In the genomic region with DNA sequence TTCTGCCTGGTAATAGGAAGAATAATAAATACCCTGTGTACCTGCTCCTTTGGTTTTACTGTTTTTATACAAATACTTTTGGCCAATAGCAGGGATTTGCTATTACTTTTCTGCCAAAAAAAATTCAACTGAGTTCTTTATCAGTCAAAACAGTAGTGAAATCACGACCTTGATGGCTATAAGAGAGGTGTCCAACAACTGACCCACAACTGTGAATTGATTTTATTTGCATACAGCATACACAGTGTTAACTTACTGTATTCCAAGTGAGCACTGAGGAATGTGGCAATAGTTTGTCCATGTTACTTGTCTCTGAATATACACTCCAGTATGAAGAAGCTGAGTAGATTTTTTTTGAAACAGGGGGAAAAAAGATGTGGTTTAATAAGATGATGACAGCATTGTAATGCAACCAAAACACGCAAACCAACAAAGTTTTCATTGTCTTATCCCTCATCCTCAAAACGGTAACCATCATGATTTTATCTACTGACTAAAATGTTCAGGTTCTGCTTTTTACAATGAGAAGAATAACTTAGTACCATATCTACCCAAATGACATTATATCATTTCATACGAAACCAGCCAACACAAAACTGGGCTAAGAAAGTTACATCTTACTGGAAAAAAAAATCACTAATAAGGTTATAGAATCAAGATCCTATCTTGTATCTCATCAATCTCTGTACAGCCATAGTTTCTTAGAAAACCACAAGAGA, we compare ENCODE assay signal across 17 cellular contexts.
DNase-seq lines count a peak whose midpoint lies in the region; ATAC-seq and TF ChIP-seq lines count a peak whose summit lies in the region.
"Had no signal": no experiment of that assay in that cellular context is flagged by ENCODE, and none has a peak within 500 bp of the region (broad histone marks: within the 10 kb centered on the region; RNA-seq: fewer than 3 reads in every experiment).

No MANE protein-coding gene starts in this region.

- H3K27ac ChIP-seq in coronary artery, result no peak overlapping the region
- H3K27ac ChIP-seq: psoas muscle, RWPE1 had no signal

- no peaks in the 10 kb centered on the region for H3K9me3 Mint-ChIP-seq in activated T-cell treated with anti-CD3 and anti-CD28 coated beads, Interleukin-2, amount 50 U/mL, for 72 hours
- H3K9me3 Mint-ChIP-seq in activated naive CD8-positive, alpha-beta T cell treated with anti-CD3 and anti-CD28 coated beads, Interleukin-2, amount 10 ng/mL, durations not matched to agents 7 days and 5 days, result no peaks in the 10 kb centered on the region
- no peaks in the 10 kb centered on the region for H3K9me3 Mint-ChIP-seq in stimulated activated memory B cell treated with anti-CD40 and anti-IgM and Interleukin-4, amounts not matched to agents 10 μg/mL and 1 μg/mL and 100 μg/mL, for 72 hours

- peaks cover 52% of the 10 kb centered on the region for H3K4me1 Mint-ChIP-seq in activated T-cell treated with anti-CD3 and anti-CD28 coated beads, Interleukin-2, amount 50 U/mL, for 72 hours (ENCODE audit: low read depth)
- peaks cover 61% of the 10 kb centered on the region for H3K4me1 Mint-ChIP-seq in activated naive CD8-positive, alpha-beta T cell treated with anti-CD3 and anti-CD28 coated beads, Interleukin-2, amount 10 ng/mL, durations not matched to agents 7 days and 5 days
- peaks cover 28% of the 10 kb centered on the region for H3K4me1 Mint-ChIP-seq in stimulated activated memory B cell treated with anti-CD40 and anti-IgM and Interleukin-4, amounts not matched to agents 10 μg/mL and 1 μg/mL and 100 μg/mL, for 72 hours

- in situ Hi-C loops in KBM-7 (cut with MboI; ENCODE audit: low pct_unique_long_range_greater_than_20kb, low sequenced_read_pairs), result no loop called here

- no peaks in the 10 kb centered on the region for H3K36me3 ChIP-seq in MG63

- no peak for DNase-seq in activated T-cell treated with anti-CD3 and anti-CD28 coated beads, Interleukin-2, amount 50 U/mL, for 72 hours
- DNase-seq in activated T-cell treated with anti-CD3 and anti-CD28 coated beads, Interleukin-2, amount 50 U/mL, for 1 hour, result no peak
- DNase-seq in KBM-7, result peak; percentile 44
- DNase-seq in activated naive CD8-positive, alpha-beta T cell treated with anti-CD3 and anti-CD28 coated beads, Interleukin-2, amount 10 ng/mL, durations not matched to agents 7 days and 5 days, result no peak
- no peak for DNase-seq in NCI-H2227 treated with DMSO at 0.1 percent for 48 hours (lab: John Stamatoyannopoulos, UW)
- DNase-seq in MG63, result no peak
- DNase-seq in coronary artery (ENCODE audit: low spot score), result no peak
- DNase-seq: DMS 273 treated with DMSO at 0.1 percent for 48 hours; effector CD8-positive, alpha-beta T cell; foreskin melanocyte; NCI-H1436; psoas muscle; stimulated activated CD4-positive, alpha-beta T cell treated with anti-CD3 and anti-CD28 coated beads, Interleukin-1b, Interleukin-23, amount 100 ng/mL, for 48 hours; stimulated activated CD8-positive, alpha-beta memory T cell treated with anti-CD3 and anti-CD28 coated beads, Interleukin-4, amount 100 ng/mL, for 48 hours; upper lobe of left lung had no signal

- peak overlapping the region; percentile 85 for H3K27ac Mint-ChIP-seq in activated T-cell treated with anti-CD3 and anti-CD28 coated beads, Interleukin-2, amount 50 U/mL, for 72 hours
- H3K27ac Mint-ChIP-seq in activated naive CD8-positive, alpha-beta T cell treated with anti-CD3 and anti-CD28 coated beads, Interleukin-2, amount 10 ng/mL, durations not matched to agents 7 days and 5 days, result peak overlapping the region; percentile 62
- H3K27ac Mint-ChIP-seq in stimulated activated memory B cell treated with anti-CD40 and anti-IgM and Interleukin-4, amounts not matched to agents 10 μg/mL and 1 μg/mL and 100 μg/mL, for 72 hours, result peak overlapping the region; percentile 93

- TF ChIP-seq CTCF in coronary artery (IDR thresholded peaks at IDR 0.05), result no peak

- no peaks in the 10 kb centered on the region for H3K27me3 ChIP-seq in MG63
- H3K27me3 ChIP-seq: upper lobe of left lung had no signal

- no peak overlapping the region for H3K4me3 ChIP-seq in MG63
- H3K4me3 ChIP-seq in coronary artery, result no peak overlapping the region
- H3K4me3 ChIP-seq: psoas muscle, upper lobe of left lung had no signal

- H3K27me3 Mint-ChIP-seq in activated T-cell treated with anti-CD3 and anti-CD28 coated beads, Interleukin-2, amount 50 U/mL, for 72 hours (ENCODE audit: low read depth), result peaks cover 10% of the 10 kb centered on the region
- H3K27me3 Mint-ChIP-seq in activated naive CD8-positive, alpha-beta T cell treated with anti-CD3 and anti-CD28 coated beads, Interleukin-2, amount 10 ng/mL, durations not matched to agents 7 days and 5 days, result peaks cover 2% of the 10 kb centered on the region
- H3K27me3 Mint-ChIP-seq in stimulated activated memory B cell treated with anti-CD40 and anti-IgM and Interleukin-4, amounts not matched to agents 10 μg/mL and 1 μg/mL and 100 μg/mL, for 72 hours, result no peaks in the 10 kb centered on the region

- H3K9me3 ChIP-seq in MG63, result no peaks in the 10 kb centered on the region
- H3K9me3 ChIP-seq: psoas muscle, upper lobe of left lung had no signal

- POLR2A ChIA-PET in activated naive CD8-positive, alpha-beta T cell treated with anti-CD3 and anti-CD28 coated beads, Interleukin-2, amount 10 ng/mL, durations not matched to agents 7 days and 5 days (lab: Charles Lee), result interaction anchor here (1.4 kb wide), 1 partner anchor 64 kb away, joined by 4 read pairs; a partner anchor contains a TSS

- ATAC-seq in activated T-cell treated with anti-CD3 and anti-CD28 coated beads, Interleukin-2, amount 50 U/mL, for 72 hours (replicated peaks in 1 of 2), result peak; percentile 45 to 47
- no peak for ATAC-seq in activated naive CD8-positive, alpha-beta T cell treated with anti-CD3 and anti-CD28 coated beads, Interleukin-2, amount 10 ng/mL, durations not matched to agents 7 days and 5 days (ENCODE audit: low read depth)
- no peak for ATAC-seq in stimulated activated memory B cell treated with anti-CD40 and anti-IgM and Interleukin-4, amounts not matched to agents 10 μg/mL and 1 μg/mL and 100 μg/mL, for 72 hours
- ATAC-seq: psoas muscle had no signal

- H3K4me3 Mint-ChIP-seq in activated T-cell treated with anti-CD3 and anti-CD28 coated beads, Interleukin-2, amount 50 U/mL, for 72 hours, result peak overlapping the region; percentile 37 to 65
- peak overlapping the region; percentile 24 for H3K4me3 Mint-ChIP-seq in activated naive CD8-positive, alpha-beta T cell treated with anti-CD3 and anti-CD28 coated beads, Interleukin-2, amount 10 ng/mL, durations not matched to agents 7 days and 5 days
- H3K4me3 Mint-ChIP-seq in stimulated activated memory B cell treated with anti-CD40 and anti-IgM and Interleukin-4, amounts not matched to agents 10 μg/mL and 1 μg/mL and 100 μg/mL, for 72 hours, result no peak overlapping the region

- H3K36me3 Mint-ChIP-seq in activated T-cell treated with anti-CD3 and anti-CD28 coated beads, Interleukin-2, amount 50 U/mL, for 72 hours (ENCODE audit: insufficient read depth in 2 of 2), result no peaks in the 10 kb centered on the region
- H3K36me3 Mint-ChIP-seq in activated naive CD8-positive, alpha-beta T cell treated with anti-CD3 and anti-CD28 coated beads, Interleukin-2, amount 10 ng/mL, durations not matched to agents 7 days and 5 days, result peaks cover 6% of the 10 kb centered on the region
- peaks cover 26% of the 10 kb centered on the region for H3K36me3 Mint-ChIP-seq in stimulated activated memory B cell treated with anti-CD40 and anti-IgM and Interleukin-4, amounts not matched to agents 10 μg/mL and 1 μg/mL and 100 μg/mL, for 72 hours

Comparison
In these comparisons a context has a peak if more than half of its experiments do, and no peak if none do; other contexts are left out.
1. ATAC-seq: peak in activated T-cell treated with anti-CD3 and anti-CD28 coated beads, Interleukin-2, amount 50 U/mL, for 72 hours (2 of 2); none in activated naive CD8-positive, alpha-beta T cell treated with anti-CD3 and anti-CD28 coated beads, Interleukin-2, amount 10 ng/mL, durations not matched to agents 7 days and 5 days (single experiment) and stimulated activated memory B cell treated with anti-CD40 and anti-IgM and Interleukin-4, amounts not matched to agents 10 μg/mL and 1 μg/mL and 100 μg/mL, for 72 hours (single experiment).
2. Peak in every context shown above with its lines, with median percentiles within 50 percentile points of each other: H3K27ac Mint-ChIP-seq.